In the genomic region with DNA sequence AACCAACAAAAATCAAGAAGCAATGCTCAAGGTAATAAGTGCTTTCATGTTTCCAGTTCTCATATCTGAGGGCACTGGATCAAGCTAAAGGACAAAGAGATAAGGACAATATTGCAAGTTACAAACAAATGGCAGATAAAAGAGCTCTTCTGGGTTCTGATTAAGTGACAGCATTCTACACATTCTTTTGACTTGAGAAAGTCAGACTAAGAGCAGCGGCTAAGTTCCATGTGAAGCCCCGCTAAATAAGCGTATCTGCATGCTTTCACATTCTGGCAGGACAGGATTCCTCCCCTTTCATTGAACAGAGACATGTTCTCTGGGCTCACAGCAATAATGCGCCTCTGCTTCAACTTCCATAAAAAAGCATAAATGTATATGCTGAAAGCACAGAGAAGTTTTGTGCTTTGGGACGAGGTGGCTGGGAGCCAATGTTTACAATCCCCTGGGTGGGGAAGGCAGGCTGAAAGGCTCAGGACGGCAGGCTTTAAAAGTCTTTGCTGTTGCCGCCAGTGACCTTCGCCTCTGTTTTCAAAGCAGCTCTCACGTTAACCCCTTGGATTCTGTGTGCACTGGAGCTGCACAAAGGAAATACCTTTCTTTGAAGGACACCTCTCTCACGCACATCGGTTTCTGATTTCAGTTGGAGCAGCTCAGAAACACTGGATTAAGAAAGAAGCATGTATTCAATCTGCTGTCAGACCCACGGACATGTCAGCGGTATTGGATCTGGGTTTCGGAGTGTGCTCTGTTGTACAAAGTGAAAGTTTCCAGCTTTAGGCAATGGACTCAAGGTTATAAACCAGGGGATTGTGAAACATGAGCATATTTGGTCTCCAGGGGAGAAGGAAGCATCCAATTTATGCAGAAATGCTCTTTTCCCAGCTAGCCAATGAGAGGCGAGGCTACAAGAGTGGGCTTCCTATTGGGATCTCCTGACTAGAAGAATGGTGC, we compare ENCODE assay signal across 8 cellular contexts.
DNase-seq lines count a peak whose midpoint lies in the region; ATAC-seq and TF ChIP-seq lines count a peak whose summit lies in the region.

No MANE protein-coding gene starts in this region.

- H3K4me2 ChIP-seq in HCT116 (ENCODE audit: low read length), result peak overlapping the region; percentile 91

- H3K9me3 Mint-ChIP-seq in neural crest cell, result no peaks in the 10 kb centered on the region

- H3K9me2 ChIP-seq in HCT116 (ENCODE audit: insufficient read depth), result no peaks in the 10 kb centered on the region

- H3K9me3 ChIP-seq in HCT116 (ENCODE audit: control insufficient read depth in 1 of 2, insufficient read depth in 1 of 2, low read depth in 1 of 2, low read length in 2 of 2), result no peaks in the 10 kb centered on the region

- ATAC-seq in HCT116, result peak; percentile 75
- no peak for ATAC-seq in HG03378 (IDR thresholded peaks at IDR 0.05; ENCODE audit: unreplicated experiment)

- BruUV-seq in HCT116 (replicated peaks; lab: Mats Ljungman, UMichigan), result no TSS peak

- H3K4me3 Mint-ChIP-seq in neural crest cell, result peak overlapping the region; percentile 83

- intact Hi-C loops in HCT116 (cut with micrococcal nuclease), result loop anchor here (1.0 kb wide), 1 partner anchor 140 kb away; no protein-coding TSS in a partner anchor

- 0 out of 4 replicates have a peak, but pooled peaks cover 0 to 5% of the 10 kb centered on the region in 2 experiments for H3K36me3 ChIP-seq in HCT116 (ENCODE audit: control insufficient read depth in 1 of 2, insufficient read depth in 2 of 2, low read length in 2 of 2)

- no peaks in the 10 kb centered on the region for H4K20me1 ChIP-seq in HCT116 (ENCODE audit: insufficient read depth)

- peak overlapping the region; percentile 67 for H3K27ac ChIP-seq in HCT116 (ENCODE audit: low read depth, low read length)

- TF ChIP-seq RAD21 in HCT116 (IDR thresholded peaks at IDR 0.05; ENCODE audit: low read depth), result no peak

- no peaks in the 10 kb centered on the region for H3K27me3 Mint-ChIP-seq in neural crest cell (ENCODE audit: low read depth)

- H3K4me1 ChIP-seq in HCT116 (ENCODE audit: control insufficient read depth in 1 of 2, insufficient read depth in 2 of 2, low read length in 2 of 2), result peaks cover 50 to 89% of the 10 kb centered on the region in 2 experiments

- peaks cover 65% of the 10 kb centered on the region for H3K4me1 Mint-ChIP-seq in neural crest cell

- POLR2A ChIA-PET in HCT116 (lab: Charles Lee), result no interaction called here

- RAD21 ChIA-PET in HCT116 (lab: Charles Lee; ENCODE audit: low non-redundant PET in 1 of 2, low total read pairs in 2 of 2, uncharacterized antibody in 2 of 2, unreplicated experiment in 2 of 2), result no interaction called here

- TF ChIP-seq CTCF in HCT116 (IDR thresholded peaks at IDR 0.05 in 2 of 3, conservative IDR thresholded peaks at IDR 0.05 in 1 of 3; ENCODE audit: borderline replicate concordance in 1 of 3, insufficient read depth in 1 of 3, low read depth in 2 of 3, low read length in 2 of 3) (no peak), WI38 (IDR thresholded peaks at IDR 0.05; ENCODE audit: low read depth, low read length) (no peak), foreskin fibroblast (IDR thresholded peaks at IDR 0.05; ENCODE audit: low read depth, low read length) (no peak), neural crest cell (conservative IDR thresholded peaks at IDR 0.05) (no peak)

- no peak overlapping the region for H2AFZ ChIP-seq in HCT116 (ENCODE audit: low read depth, low read length, poor library complexity, severe bottlenecking)

- no peaks in the 10 kb centered on the region for H3K27me3 ChIP-seq in HCT116 (ENCODE audit: insufficient read depth, low read length)

- H3K79me2 ChIP-seq in HCT116 (ENCODE audit: insufficient read depth, low read length), result peaks cover 39% of the 10 kb centered on the region

- peak; percentile 70 for DNase-seq in AG08395 (ENCODE audit: low spot score)
- peak; percentile 82 for DNase-seq in HCT116 (ENCODE audit: low read depth, low spot score)
- peak; percentile 86 to 92 for DNase-seq in foreskin fibroblast
- DNase-seq in neural crest cell (ENCODE audit: low read depth, low spot score), result peak; percentile 35
- DNase-seq in activated gamma-delta T cell (lab: John Stamatoyannopoulos, UW), result no peak
- DNase-seq in putamen (ENCODE audit: low spot score), result no peak

- no peak for TF ChIP-seq POLR2A in HCT116 (IDR thresholded peaks at IDR 0.05; ENCODE audit: borderline replicate concordance, extremely low read depth, insufficient read depth, insufficient read length)

- H3K9ac ChIP-seq in HCT116 (ENCODE audit: low read length), result peak overlapping the region; percentile 58

- peak overlapping the region; percentile 88 for H3K27ac Mint-ChIP-seq in neural crest cell (ENCODE audit: unreplicated experiment)

- CTCF ChIA-PET in HCT116 (lab: Charles Lee), result interaction anchor here (1.8 kb wide), 1 partner anchor 137 kb away, joined by 7 read pairs; no protein-coding TSS in a partner anchor

- H3K4me3 ChIP-seq in HCT116 (replicated peaks in 1 of 2; ENCODE audit: low read depth in 1 of 2, low read length in 2 of 2), result peak overlapping the region; percentile 41 to 59
- peak overlapping the region; percentile 64 for H3K4me3 ChIP-seq in WI38 (ENCODE audit: low read depth, low read length)
- H3K4me3 ChIP-seq in foreskin fibroblast (ENCODE audit: low read depth in 1 of 2, low read length in 2 of 2), result peak overlapping the region; percentile 53 to 67

- peaks cover 3% of the 10 kb centered on the region for H3K36me3 Mint-ChIP-seq in neural crest cell (ENCODE audit: low read depth)

TF ChIP-seq in HCT116, 20 proteins besides CTCF, POLR2A, EP300 and RAD21 (continues in another document):
- peak; percentile 31; the same call in 1 of the 2 replicates for TF ChIP-seq FOSL1 (IDR thresholded peaks at IDR 0.05; ENCODE audit: low read depth)
- TF ChIP-seq ZNF274 (IDR thresholded peaks at IDR 0.05; ENCODE audit: low read depth, low read length), result no peak
- no peak for TF ChIP-seq EZH2 (IDR thresholded peaks at IDR 0.05)
- TF ChIP-seq ZFX (IDR thresholded peaks at IDR 0.05), result no peak
- TF ChIP-seq EZH2phosphoT487 (IDR thresholded peaks at IDR 0.05; ENCODE audit: borderline replicate concordance), result no peak
- TF ChIP-seq, protein P1, sequence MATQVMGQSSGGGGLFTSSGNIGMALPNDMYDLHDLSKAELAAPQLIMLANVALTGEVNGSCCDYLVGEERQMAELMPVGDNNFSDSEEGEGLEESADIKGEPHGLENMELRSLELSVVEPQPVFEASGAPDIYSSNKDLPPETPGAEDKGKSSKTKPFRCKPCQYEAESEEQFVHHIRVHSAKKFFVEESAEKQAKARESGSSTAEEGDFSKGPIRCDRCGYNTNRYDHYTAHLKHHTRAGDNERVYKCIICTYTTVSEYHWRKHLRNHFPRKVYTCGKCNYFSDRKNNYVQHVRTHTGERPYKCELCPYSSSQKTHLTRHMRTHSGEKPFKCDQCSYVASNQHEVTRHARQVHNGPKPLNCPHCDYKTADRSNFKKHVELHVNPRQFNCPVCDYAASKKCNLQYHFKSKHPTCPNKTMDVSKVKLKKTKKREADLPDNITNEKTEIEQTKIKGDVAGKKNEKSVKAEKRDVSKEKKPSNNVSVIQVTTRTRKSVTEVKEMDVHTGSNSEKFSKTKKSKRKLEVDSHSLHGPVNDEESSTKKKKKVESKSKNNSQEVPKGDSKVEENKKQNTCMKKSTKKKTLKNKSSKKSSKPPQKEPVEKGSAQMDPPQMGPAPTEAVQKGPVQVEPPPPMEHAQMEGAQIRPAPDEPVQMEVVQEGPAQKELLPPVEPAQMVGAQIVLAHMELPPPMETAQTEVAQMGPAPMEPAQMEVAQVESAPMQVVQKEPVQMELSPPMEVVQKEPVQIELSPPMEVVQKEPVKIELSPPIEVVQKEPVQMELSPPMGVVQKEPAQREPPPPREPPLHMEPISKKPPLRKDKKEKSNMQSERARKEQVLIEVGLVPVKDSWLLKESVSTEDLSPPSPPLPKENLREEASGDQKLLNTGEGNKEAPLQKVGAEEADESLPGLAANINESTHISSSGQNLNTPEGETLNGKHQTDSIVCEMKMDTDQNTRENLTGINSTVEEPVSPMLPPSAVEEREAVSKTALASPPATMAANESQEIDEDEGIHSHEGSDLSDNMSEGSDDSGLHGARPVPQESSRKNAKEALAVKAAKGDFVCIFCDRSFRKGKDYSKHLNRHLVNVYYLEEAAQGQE (IDR thresholded peaks at IDR 0.05; ENCODE audit: low read depth), result no peak
- TF ChIP-seq TCF7L2 (IDR thresholded peaks at IDR 0.05; ENCODE audit: borderline replicate concordance, extremely low read depth, insufficient read depth, insufficient read length), result peak; percentile 100
- TF ChIP-seq, protein P2, sequence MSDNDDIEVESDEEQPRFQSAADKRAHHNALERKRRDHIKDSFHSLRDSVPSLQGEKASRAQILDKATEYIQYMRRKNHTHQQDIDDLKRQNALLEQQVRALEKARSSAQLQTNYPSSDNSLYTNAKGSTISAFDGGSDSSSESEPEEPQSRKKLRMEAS (IDR thresholded peaks at IDR 0.05), result peak; percentile 58
- peak; percentile 56 for TF ChIP-seq CEBPB (IDR thresholded peaks at IDR 0.05; ENCODE audit: low read depth)
- TF ChIP-seq SP1 (IDR thresholded peaks at IDR 0.05; ENCODE audit: low read depth), result peak; percentile 60
- TF ChIP-seq, protein P3, sequence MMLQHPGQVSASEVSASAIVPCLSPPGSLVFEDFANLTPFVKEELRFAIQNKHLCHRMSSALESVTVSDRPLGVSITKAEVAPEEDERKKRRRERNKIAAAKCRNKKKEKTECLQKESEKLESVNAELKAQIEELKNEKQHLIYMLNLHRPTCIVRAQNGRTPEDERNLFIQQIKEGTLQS (IDR thresholded peaks at IDR 0.05), result no peak
- TF ChIP-seq EGR1 (IDR thresholded peaks at IDR 0.05; ENCODE audit: low read depth), result no peak
- TF ChIP-seq, protein P4, sequence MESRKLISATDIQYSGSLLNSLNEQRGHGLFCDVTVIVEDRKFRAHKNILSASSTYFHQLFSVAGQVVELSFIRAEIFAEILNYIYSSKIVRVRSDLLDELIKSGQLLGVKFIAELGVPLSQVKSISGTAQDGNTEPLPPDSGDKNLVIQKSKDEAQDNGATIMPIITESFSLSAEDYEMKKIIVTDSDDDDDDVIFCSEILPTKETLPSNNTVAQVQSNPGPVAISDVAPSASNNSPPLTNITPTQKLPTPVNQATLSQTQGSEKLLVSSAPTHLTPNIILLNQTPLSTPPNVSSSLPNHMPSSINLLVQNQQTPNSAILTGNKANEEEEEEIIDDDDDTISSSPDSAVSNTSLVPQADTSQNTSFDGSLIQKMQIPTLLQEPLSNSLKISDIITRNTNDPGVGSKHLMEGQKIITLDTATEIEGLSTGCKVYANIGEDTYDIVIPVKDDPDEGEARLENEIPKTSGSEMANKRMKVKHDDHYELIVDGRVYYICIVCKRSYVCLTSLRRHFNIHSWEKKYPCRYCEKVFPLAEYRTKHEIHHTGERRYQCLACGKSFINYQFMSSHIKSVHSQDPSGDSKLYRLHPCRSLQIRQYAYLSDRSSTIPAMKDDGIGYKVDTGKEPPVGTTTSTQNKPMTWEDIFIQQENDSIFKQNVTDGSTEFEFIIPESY (IDR thresholded peaks at IDR 0.05; ENCODE audit: extremely low read depth, insufficient replicate concordance, low read length), result no peak
- peak; percentile 86 for TF ChIP-seq CBX3 (IDR thresholded peaks at IDR 0.05; ENCODE audit: low read depth)
- TF ChIP-seq YY1 (IDR thresholded peaks at IDR 0.05; ENCODE audit: extremely low read depth, insufficient replicate concordance, low read depth, low read length), result no peak

Comparison
In these comparisons a context has a peak if more than half of its experiments do, and no peak if none do; other contexts are left out.
1. DNase-seq: peak in AG08395 (single experiment), HCT116 (single experiment), foreskin fibroblast (2 of 2) and neural crest cell (single experiment); none in activated gamma-delta T cell (single experiment) and putamen (single experiment).
2. Peak in every context shown above with its lines, with median percentiles within 50 percentile points of each other: H3K4me3 ChIP-seq.